ENCODE assay signal across 1 cellular context in genomic region chr9:5479994-5480694, GRCh38.
TF ChIP-seq lines count a peak whose summit lies in the region.

No MANE protein-coding gene starts in this region.

TF ChIP-seq in IMR-90, 13 proteins besides CTCF, POLR2A, EP300 and RAD21 (continued from another document):
- no peak for TF ChIP-seq SMC3 (IDR thresholded peaks at IDR 0.05; ENCODE audit: low read depth, low read length)
